In the genomic region with DNA sequence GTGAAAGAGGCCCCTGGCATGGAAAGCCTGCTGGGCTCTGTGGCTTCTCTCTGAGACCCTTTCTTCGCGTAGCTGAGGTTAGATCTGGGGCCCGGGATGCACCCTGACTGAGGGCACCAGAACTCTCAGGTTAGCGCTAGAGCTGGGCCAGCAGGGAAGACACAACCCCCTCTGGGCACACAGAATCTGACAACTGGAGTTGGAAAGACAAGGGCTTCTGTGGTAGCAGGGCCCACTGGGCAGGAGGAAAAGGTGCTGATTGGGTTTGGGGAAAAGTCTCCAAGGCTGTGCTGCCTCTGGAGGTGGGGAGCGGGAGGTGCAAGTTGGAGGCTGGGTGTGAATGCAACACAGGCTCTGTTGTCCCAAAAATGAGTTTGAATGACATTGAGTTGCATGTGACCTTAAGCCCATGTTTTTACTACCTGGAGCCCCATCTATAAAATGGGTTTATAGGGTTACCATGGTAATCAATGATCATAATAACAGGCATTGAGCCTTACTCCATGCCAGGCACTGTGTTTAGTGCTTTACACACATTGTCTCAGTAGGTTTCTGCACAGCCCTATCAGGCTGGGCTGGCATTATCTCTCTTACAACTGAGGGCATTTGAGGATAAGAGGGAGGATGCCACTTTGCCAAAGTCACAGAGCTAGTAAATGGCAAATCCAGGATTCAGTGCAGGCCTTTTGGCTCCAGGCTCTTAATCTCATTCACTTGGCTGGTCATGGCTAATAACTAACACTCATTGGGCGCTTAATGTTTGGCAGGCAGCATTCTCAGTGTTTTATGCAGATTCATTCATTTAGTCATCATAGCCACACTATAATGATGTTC, we compare ENCODE assay signal across 8 cellular contexts. TPM values are rescaled to one million over a fixed set of nuclear protein-coding genes. Genes with fewer than 3 reads are reported as not detected.
A peak's percentile ranks its signal among the peaks of the same experiment; 100 is the strongest.
DNase-seq lines count a peak whose midpoint lies in the region; ATAC-seq, FAIRE-seq and TF ChIP-seq lines count a peak whose summit lies in the region.

No MANE protein-coding gene starts in this region.

- no peak for FAIRE-seq in kidney (lab: Jason Lieb, UNC)

- no peak overlapping the region for H3K27ac Mint-ChIP-seq in CD14-positive monocyte
- H3K27ac Mint-ChIP-seq in activated CD8-positive, alpha-beta T cell treated with anti-CD3 and anti-CD28 coated beads for 36 hours, result no peak overlapping the region

- H3K27ac ChIP-seq in kidney (ENCODE audit: low read depth in 2 of 2, low read length in 2 of 2), result no peak overlapping the region

- no peaks in the 10 kb centered on the region for H3K9me3 ChIP-seq in kidney (ENCODE audit: control insufficient read depth in 1 of 2, low read length in 2 of 2)

- no peak overlapping the region for H3K9ac ChIP-seq in kidney (ENCODE audit: low read length in 2 of 2)

- no peaks in the 10 kb centered on the region for H3K36me3 ChIP-seq in kidney (ENCODE audit: control insufficient read depth in 1 of 2, insufficient read depth in 2 of 2, low read length in 2 of 2)

- H3K36me3 Mint-ChIP-seq in CD14-positive monocyte, result no peaks in the 10 kb centered on the region
- no peaks in the 10 kb centered on the region for H3K36me3 Mint-ChIP-seq in activated CD8-positive, alpha-beta T cell treated with anti-CD3 and anti-CD28 coated beads for 36 hours (ENCODE audit: low read depth)

- no peaks in the 10 kb centered on the region for H3K9me3 Mint-ChIP-seq in CD14-positive monocyte
- H3K9me3 Mint-ChIP-seq in activated CD8-positive, alpha-beta T cell treated with anti-CD3 and anti-CD28 coated beads for 36 hours, result no peaks in the 10 kb centered on the region

- peaks cover 26% of the 10 kb centered on the region for H3K4me1 Mint-ChIP-seq in CD14-positive monocyte
- H3K4me1 Mint-ChIP-seq in activated CD8-positive, alpha-beta T cell treated with anti-CD3 and anti-CD28 coated beads for 36 hours (ENCODE audit: low read depth), result peaks cover 15% of the 10 kb centered on the region

- no peak overlapping the region for H3K4me3 Mint-ChIP-seq in CD14-positive monocyte
- H3K4me3 Mint-ChIP-seq in activated CD8-positive, alpha-beta T cell treated with anti-CD3 and anti-CD28 coated beads for 36 hours, result no peak overlapping the region

- ATAC-seq in activated CD8-positive, alpha-beta T cell treated with anti-CD3 and anti-CD28 coated beads for 36 hours, result peak; percentile 82
- ATAC-seq in HG03565 (IDR thresholded peaks at IDR 0.05; ENCODE audit: unreplicated experiment) (no peak), HG03442 (IDR thresholded peaks at IDR 0.05; ENCODE audit: unreplicated experiment) (no peak)

- peaks cover 4 to 8% of the 10 kb centered on the region in 2 donors for H3K4me1 ChIP-seq in kidney (ENCODE audit: control insufficient read depth in 1 of 2, insufficient read depth in 1 of 2, low read depth in 1 of 2, low read length in 2 of 2)

- intact Hi-C loops in CD14-positive monocyte (cut with micrococcal nuclease) (no loop called here), kidney (cut with DNase I) (no loop called here)
- intact Hi-C loops in activated CD8-positive, alpha-beta T cell treated with anti-CD3 and anti-CD28 coated beads for 36 hours (cut with micrococcal nuclease), result no loop called here

- TF ChIP-seq CTCF in CD14-positive monocyte (IDR thresholded peaks at IDR 0.05), result peak; percentile 65
- TF ChIP-seq CTCF in activated CD8-positive, alpha-beta T cell treated with anti-CD3 and anti-CD28 coated beads for 36 hours (IDR thresholded peaks at IDR 0.05), result peak; percentile 52
- TF ChIP-seq CTCF in kidney (IDR thresholded peaks at IDR 0.05; ENCODE audit: borderline replicate concordance, extremely low read depth, insufficient read depth), result peak; percentile 44

- POLR2A ChIA-PET in HEK293T (lab: Yijun Ruan, JAX), result interaction anchor here (1.9 kb wide), 1 partner anchor 16 kb away, joined by 5 read pairs; the partner anchor contains the start of gene TOP2A
- POLR2A ChIA-PET in activated CD8-positive, alpha-beta T cell treated with anti-CD3 and anti-CD28 coated beads for 36 hours (lab: Charles Lee), result no interaction called here

- CTCF ChIA-PET in HEK293T (lab: Yijun Ruan, JAX), result interaction anchor here (0.6 to 1.6 kb wide), 5 partner anchors 10 to 21 kb away, joined by 3 to 4 read pairs (median 3); no protein-coding TSS in a partner anchor
- CTCF ChIA-PET in activated CD8-positive, alpha-beta T cell treated with anti-CD3 and anti-CD28 coated beads for 36 hours (lab: Charles Lee), result interaction anchor here (1.0 to 5.3 kb wide), 9 partner anchors 10 to 98 kb away, joined by 3 to 28 read pairs (median 7); no protein-coding TSS in a partner anchor

- H3K27me3 Mint-ChIP-seq in CD14-positive monocyte (ENCODE audit: low read depth in 3 of 3), result peaks cover 0 to 4% (median 3%) of the 10 kb centered on the region in 3 donors
- no peaks in the 10 kb centered on the region for H3K27me3 Mint-ChIP-seq in activated CD8-positive, alpha-beta T cell treated with anti-CD3 and anti-CD28 coated beads for 36 hours

- no peak for DNase-seq in CD14-positive monocyte (ENCODE audit: low spot score)
- peak; percentile 39 for DNase-seq in HEK293T (ENCODE audit: extremely low spot score)
- DNase-seq in activated CD8-positive, alpha-beta T cell treated with anti-CD3 and anti-CD28 coated beads for 36 hours, result peak; percentile 43
- no peak for DNase-seq in kidney
- DNase-seq in activated CD4-positive, CD25-positive, alpha-beta regulatory T cell treated with anti-CD3 and anti-CD28 coated beads, Interleukin-2, amount 50 U/mL, for 72 hours, result no peak
- DNase-seq in NK-92 treated with Interleukin-12 subunit alpha and Interleukin-12 subunit beta, amount 100 ng/mL, for 24 hours (lab: John Stamatoyannopoulos, UW), result no peak

- H3K4me3 ChIP-seq in kidney (ENCODE audit: low read length in 2 of 2), result no peak overlapping the region

TF ChIP-seq in HEK293T, 16 proteins besides CTCF, POLR2A, EP300 and RAD21:
- TF ChIP-seq CTBP1 (IDR thresholded peaks at IDR 0.05; ENCODE audit: borderline replicate concordance) (no peak), FOXM1 (IDR thresholded peaks at IDR 0.05; ENCODE audit: borderline replicate concordance) (no peak), ELF4 (IDR thresholded peaks at IDR 0.05) (no peak), TARDBP (IDR thresholded peaks at IDR 0.05) (no peak), FOXK2 (IDR thresholded peaks at IDR 0.05) (no peak), L3MBTL2 (conservative IDR thresholded peaks at IDR 0.05) (no peak), FOXA1 (IDR thresholded peaks at IDR 0.05) (no peak), ARNT (IDR thresholded peaks at IDR 0.05) (no peak), LEF1 (IDR thresholded peaks at IDR 0.05; ENCODE audit: borderline replicate concordance) (no peak), HDGF (IDR thresholded peaks at IDR 0.05; ENCODE audit: borderline replicate concordance) (no peak), NFRKB (IDR thresholded peaks at IDR 0.05) (no peak), BHLHE40 (IDR thresholded peaks at IDR 0.05; ENCODE audit: borderline replicate concordance) (no peak), SUZ12 (IDR thresholded peaks at IDR 0.05) (no peak), SP1 (IDR thresholded peaks at IDR 0.05) (no peak), ZNF384 (IDR thresholded peaks at IDR 0.05) (no peak)
- TF ChIP-seq, protein P1, sequence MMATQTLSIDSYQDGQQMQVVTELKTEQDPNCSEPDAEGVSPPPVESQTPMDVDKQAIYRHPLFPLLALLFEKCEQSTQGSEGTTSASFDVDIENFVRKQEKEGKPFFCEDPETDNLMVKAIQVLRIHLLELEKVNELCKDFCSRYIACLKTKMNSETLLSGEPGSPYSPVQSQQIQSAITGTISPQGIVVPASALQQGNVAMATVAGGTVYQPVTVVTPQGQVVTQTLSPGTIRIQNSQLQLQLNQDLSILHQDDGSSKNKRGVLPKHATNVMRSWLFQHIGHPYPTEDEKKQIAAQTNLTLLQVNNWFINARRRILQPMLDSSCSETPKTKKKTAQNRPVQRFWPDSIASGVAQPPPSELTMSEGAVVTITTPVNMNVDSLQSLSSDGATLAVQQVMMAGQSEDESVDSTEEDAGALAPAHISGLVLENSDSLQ (IDR thresholded peaks at IDR 0.05), result no peak

RNA-seq across cellular contexts. Expression of gene IGFBP4, which starts 9.5 kb away (rescaled TPM):
- under 1 TPM in 1 of 2 donors, not detected in 1; 0.15 TPM for polyA plus RNA-seq in CD14-positive monocyte
- total RNA-seq in activated CD8-positive, alpha-beta T cell treated with anti-CD3 and anti-CD28 coated beads for 36 hours, result 10 to 100 TPM; 10.7 to 11.6 TPM
- 743 TPM for total RNA-seq in kidney
- polyA plus RNA-seq in kidney (ENCODE audit: insufficient read depth, low read depth, low replicate concordance), result 545 TPM

RNA-seq across cellular contexts. Expression of gene TOP2A, which starts 16.1 kb away (rescaled TPM):
- under 1 TPM; 0.28 to 0.94 TPM for polyA plus RNA-seq in CD14-positive monocyte
- total RNA-seq in activated CD8-positive, alpha-beta T cell treated with anti-CD3 and anti-CD28 coated beads for 36 hours, result 100 to 1,000 TPM; 273 to 280 TPM
- total RNA-seq in kidney, result 2.7 TPM
- polyA plus RNA-seq in kidney (ENCODE audit: insufficient read depth, low read depth, low replicate concordance), result 0.82 TPM

Comparison
In these comparisons a context has a peak if more than half of its experiments do, and no peak if none do; other contexts are left out.
1. DNase-seq: peak in HEK293T (single experiment) and activated CD8-positive, alpha-beta T cell treated with anti-CD3 and anti-CD28 coated beads for 36 hours (single experiment); none in CD14-positive monocyte (single experiment), kidney (single experiment), activated CD4-positive, CD25-positive, alpha-beta regulatory T cell treated with anti-CD3 and anti-CD28 coated beads, Interleukin-2, amount 50 U/mL, for 72 hours (single experiment) and NK-92 treated with Interleukin-12 subunit alpha and Interleukin-12 subunit beta, amount 100 ng/mL, for 24 hours (single experiment).
2. RNA of gene IGFBP4, which starts 9.5 kb away (total RNA-seq): 743 TPM in kidney (single experiment); 10.7 to 11.6 TPM in activated CD8-positive, alpha-beta T cell treated with anti-CD3 and anti-CD28 coated beads for 36 hours; every median in the first group is over 10 times any median in the second.
3. RNA of gene TOP2A, which starts 16.1 kb away (total RNA-seq): 273 to 280 TPM in activated CD8-positive, alpha-beta T cell treated with anti-CD3 and anti-CD28 coated beads for 36 hours; 2.7 TPM in kidney (single experiment); every median in the first group is over 10 times any median in the second.
4. Peak in every context shown above with its lines, with median percentiles within 50 percentile points of each other: CTCF ChIP-seq.